9 cellular contexts compared by ENCODE assay signal in genomic region chr10:75404023-75404334, GRCh38. TPM values are rescaled to one million over a fixed set of nuclear protein-coding genes. Genes with fewer than 3 reads are reported as not detected.
DNase-seq lines count a peak whose midpoint lies in the region; ATAC-seq lines count a peak whose summit lies in the region.
"Had no signal": no experiment of that assay in that cellular context is flagged by ENCODE, and none has a peak within 500 bp of the region (broad histone marks: within the 10 kb centered on the region; RNA-seq: fewer than 3 reads in every experiment).

No MANE protein-coding gene starts in this region.

- intact Hi-C loops in aorta (cut with DNase I): loop anchor here (5.0 to 10.0 kb wide), 7 partner anchors 103 to 1581 kb away; no protein-coding TSS in a partner anchor

- H3K9me3 Mint-ChIP-seq in stimulated activated naive CD8-positive, alpha-beta T cell treated with anti-CD3 and anti-CD28 coated beads, Interleukin-15, Interleukin-2, amounts not matched to agents 100 ng/mL and 50 ng/mL, for 24 hours: no peaks in the 10 kb centered on the region

- no peaks in the 10 kb centered on the region for H3K9me3 ChIP-seq in mucosa of rectum (ENCODE audit: control insufficient read depth in 2 of 2, low read length in 2 of 2)
- H3K9me3 ChIP-seq in aorta (ENCODE audit: control insufficient read depth, low read length): no peaks in the 10 kb centered on the region
- H3K9me3 ChIP-seq: SJSA1 had no signal

- peaks cover 49% of the 10 kb centered on the region for H3K4me1 Mint-ChIP-seq in stimulated activated naive CD8-positive, alpha-beta T cell treated with anti-CD3 and anti-CD28 coated beads, Interleukin-15, Interleukin-2, amounts not matched to agents 100 ng/mL and 50 ng/mL, for 24 hours (ENCODE audit: low read depth)

- 10% methylated on average over 15 of the region's 15 CpGs for WGBS in aorta, 2 donors

- H3K36me3 Mint-ChIP-seq in stimulated activated naive CD8-positive, alpha-beta T cell treated with anti-CD3 and anti-CD28 coated beads, Interleukin-15, Interleukin-2, amounts not matched to agents 100 ng/mL and 50 ng/mL, for 24 hours (ENCODE audit: low read depth): no peaks in the 10 kb centered on the region

- ATAC-seq in stimulated activated naive CD8-positive, alpha-beta T cell treated with anti-CD3 and anti-CD28 coated beads, Interleukin-15, Interleukin-2, amounts not matched to agents 100 U/mL and 50 U/mL, for 24 hours: no peak
- ATAC-seq in aorta (ENCODE audit: low FRiP score): no peak

- H3K4me1 ChIP-seq in mucosa of rectum (ENCODE audit: control insufficient read depth in 2 of 2, insufficient read depth in 2 of 2, low read length in 2 of 2) (peaks cover 2 to 19% of the 10 kb centered on the region in 2 donors), aorta (ENCODE audit: control insufficient read depth in 1 of 2, insufficient read depth in 2 of 2, low read length in 2 of 2) (no peaks in the 10 kb centered on the region)

- peak overlapping the region; percentile 96 for H3K27ac ChIP-seq in caudate nucleus (ENCODE audit: low read depth, low read length)
- no peak overlapping the region for H3K27ac ChIP-seq in mucosa of rectum (ENCODE audit: low read depth in 2 of 2, low read length in 2 of 2)
- peak overlapping the region in 1 of 2 donors; percentile 70 for H3K27ac ChIP-seq in aorta (ENCODE audit: low read depth in 1 of 2, low read length in 2 of 2)
- H3K27ac ChIP-seq: SJSA1 had no signal

- no peak for DNase-seq in stimulated activated naive CD8-positive, alpha-beta T cell treated with anti-CD3 and anti-CD28 coated beads, Interleukin-15, Interleukin-2, amounts not matched to agents 100 U/mL and 50 U/mL, for 24 hours
- DNase-seq in caudate nucleus (lab: John Stamatoyannopoulos, UW) (peak in 1 of 61 donors; percentile 30), aorta (no peak), A172 (ENCODE audit: low spot score) (no peak), SK-N-DZ (ENCODE audit: low spot score) (no peak), NCI-H524 treated with DMSO at 0.1 percent for 48 hours (lab: John Stamatoyannopoulos, UW) (no peak)

- peak overlapping the region; percentile 86 to 91 for H3K4me3 ChIP-seq in mucosa of rectum (ENCODE audit: low read length in 2 of 2)
- H3K4me3 ChIP-seq in aorta (ENCODE audit: low read length in 2 of 2): peak overlapping the region; percentile 7 to 54

- peaks cover 63% of the 10 kb centered on the region for H3K27me3 Mint-ChIP-seq in stimulated activated naive CD8-positive, alpha-beta T cell treated with anti-CD3 and anti-CD28 coated beads, Interleukin-15, Interleukin-2, amounts not matched to agents 100 ng/mL and 50 ng/mL, for 24 hours

- H3K27ac Mint-ChIP-seq in stimulated activated naive CD8-positive, alpha-beta T cell treated with anti-CD3 and anti-CD28 coated beads, Interleukin-15, Interleukin-2, amounts not matched to agents 100 ng/mL and 50 ng/mL, for 24 hours: peak overlapping the region; percentile 21

- H3K27me3 ChIP-seq in mucosa of rectum (ENCODE audit: control insufficient read depth in 2 of 2, insufficient read depth in 2 of 2, low read length in 2 of 2): peaks cover 2 to 15% of the 10 kb centered on the region in 2 donors
- no peaks in the 10 kb centered on the region for H3K27me3 ChIP-seq in aorta (ENCODE audit: control insufficient read depth in 1 of 2, insufficient read depth in 2 of 2, low read length in 1 of 2)

- no peaks in the 10 kb centered on the region for H3K36me3 ChIP-seq in mucosa of rectum (ENCODE audit: control insufficient read depth in 2 of 2, insufficient read depth in 2 of 2, low read length in 2 of 2)
- H3K36me3 ChIP-seq in aorta (ENCODE audit: control insufficient read depth in 1 of 2, insufficient read depth in 2 of 2, low read length in 1 of 2): no peaks in the 10 kb centered on the region

- peak overlapping the region; percentile 6 for H3K4me3 Mint-ChIP-seq in stimulated activated naive CD8-positive, alpha-beta T cell treated with anti-CD3 and anti-CD28 coated beads, Interleukin-15, Interleukin-2, amounts not matched to agents 100 ng/mL and 50 ng/mL, for 24 hours

- H3K9ac ChIP-seq in mucosa of rectum (ENCODE audit: low read depth in 1 of 2, low read length in 2 of 2): peak overlapping the region in 1 of 2 donors; percentile 54

RNA-seq across cellular contexts. Expression of gene ZNF503, which starts 2.4 kb away (rescaled TPM):
- 10 to 100 TPM; 15.7 to 32.1 TPM for total RNA-seq in aorta
- polyA plus RNA-seq in aorta: 10 to 100 TPM in 1 of 2 donors, 1 to 10 TPM in 1; 7.0 to 22.1 TPM
- 8.8 and 10.6 TPM in 2 replicates for total RNA-seq in A172 (2014; rRNA removed; shearing (Covaris generic))
- polyA plus RNA-seq in SK-N-DZ (2014; cell fraction: cytosol; rRNA removed): 8.0 and 12.9 TPM in 2 replicates
- 11.3 and 15.4 TPM in 2 replicates for polyA plus RNA-seq in SK-N-DZ (2014; cell fraction: nucleus; rRNA removed)

RNA-seq across cellular contexts. Expression of gene LRMDA, which starts 27.4 kb away (rescaled TPM):
- 10 to 100 TPM; 17.9 to 25.7 TPM for total RNA-seq in aorta
- 10 to 100 TPM in 1 of 2 donors, 1 to 10 TPM in 1; 7.4 to 11.5 TPM for polyA plus RNA-seq in aorta
- 0.07 TPM in 1 of 2 replicates, not detected in the other for total RNA-seq in A172 (2014; rRNA removed; shearing (Covaris generic))
- polyA plus RNA-seq in SK-N-DZ (2014; cell fraction: cytosol; rRNA removed): 0.14 TPM in 1 of 2 replicates, not detected in the other
- polyA plus RNA-seq in SK-N-DZ (2014; cell fraction: nucleus; rRNA removed): not detected in 2 replicates
- total RNA-seq: SJSA1 had no signal

Comparison
In these comparisons a context has a peak if more than half of its experiments do, and no peak if none do; other contexts are left out.
1. RNA of gene LRMDA, which starts 27.4 kb away (total RNA-seq): 17.9 to 25.7 TPM in aorta; 0.07 TPM in A172; every median in the first group is over 10 times any median in the second.